14 cellular contexts compared by ENCODE assay signal in the genomic region with DNA sequence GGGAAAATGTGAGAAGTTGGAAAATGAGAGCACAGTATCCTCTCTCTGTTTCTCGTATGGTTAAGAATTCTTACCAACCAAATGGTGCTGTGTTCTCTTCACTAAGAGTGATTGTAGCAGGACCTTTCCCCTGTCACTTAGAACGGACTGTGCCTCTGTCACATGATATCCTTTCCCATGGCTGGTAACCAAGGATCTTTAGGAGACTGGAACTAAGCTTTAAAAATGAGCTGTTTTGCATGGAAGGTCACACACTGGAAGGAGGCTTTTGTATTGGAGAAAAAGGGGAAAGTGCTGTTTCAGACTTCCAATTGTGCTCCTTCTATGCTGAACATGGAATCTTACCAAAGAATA.
A peak's percentile ranks its signal among the peaks of the same experiment; 100 is the strongest.
DNase-seq lines count a peak whose midpoint lies in the region; ATAC-seq lines count a peak whose summit lies in the region.
"Had no signal": no experiment of that assay in that cellular context is flagged by ENCODE, and none has a peak within 500 bp of the region (broad histone marks: within the 10 kb centered on the region; RNA-seq: fewer than 3 reads in every experiment).

No MANE protein-coding gene starts in this region.

- no peaks in the 10 kb centered on the region for H3K79me2 ChIP-seq in GM23248 (ENCODE audit: insufficient read depth)

- H3K4me1 ChIP-seq in endocrine pancreas (ENCODE audit: control insufficient read depth, insufficient read depth, low read length) (no peaks in the 10 kb centered on the region), mesodermal cell (ENCODE audit: control insufficient read depth, insufficient read depth, low read length, poor library complexity, severe bottlenecking) (no peaks in the 10 kb centered on the region), skeletal muscle satellite cell (ENCODE audit: control insufficient read depth, insufficient read depth, low read length) (no peaks in the 10 kb centered on the region), GM23248 (ENCODE audit: insufficient read depth) (no peaks in the 10 kb centered on the region)
- H3K4me1 ChIP-seq: Peyer's patch had no signal

- DNase-seq in NCI-H510A (lab: John Stamatoyannopoulos, UW) = peak; percentile 7
- DNase-seq in GM23248 = no peak
- no peak for DNase-seq in NOMO-1 treated with DMSO at 0.1 percent for 48 hours (lab: John Stamatoyannopoulos, UW; ENCODE audit: unreplicated experiment)
- DNase-seq: activated CD8-positive, alpha-beta memory T cell treated with anti-CD3 and anti-CD28 coated beads for 24 hours; activated naive CD4-positive, alpha-beta T cell treated with anti-CD3 and anti-CD28 coated beads, Interleukin-2, amount 50 U/mL, for 16 hours; CD4-positive, alpha-beta memory T cell; foreskin fibroblast; NCI-H446; Peyer's patch had no signal

- no peaks in the 10 kb centered on the region for H4K20me1 ChIP-seq in GM23248 (ENCODE audit: insufficient read depth)

- no peaks in the 10 kb centered on the region for H3F3A ChIP-seq in GM23248 (ENCODE audit: insufficient read depth)

- H3K27me3 ChIP-seq in endocrine pancreas (ENCODE audit: control insufficient read depth, insufficient read depth, low read length) = no peaks in the 10 kb centered on the region
- H3K27me3 ChIP-seq in skeletal muscle satellite cell (ENCODE audit: control insufficient read depth, insufficient read depth, low read length) = no peaks in the 10 kb centered on the region
- no peaks in the 10 kb centered on the region for H3K27me3 ChIP-seq in GM23248 (replicated peaks; ENCODE audit: insufficient read depth)
- H3K27me3 ChIP-seq: Peyer's patch, suprapubic skin had no signal

- no peak overlapping the region for H3K9ac ChIP-seq in endocrine pancreas (ENCODE audit: control insufficient read depth, insufficient read depth, low read length)
- no peak overlapping the region for H3K9ac ChIP-seq in skeletal muscle satellite cell (ENCODE audit: low read depth, low read length)
- H3K9ac ChIP-seq in GM23248 = no peak overlapping the region

- no peak overlapping the region for H2AFZ ChIP-seq in GM23248

- H3K9me3 ChIP-seq in endocrine pancreas (ENCODE audit: control insufficient read depth, low read length) (no peaks in the 10 kb centered on the region), mesodermal cell (ENCODE audit: control insufficient read depth, low read length) (no peaks in the 10 kb centered on the region), skeletal muscle satellite cell (replicated peaks; ENCODE audit: low read length) (no peaks in the 10 kb centered on the region), GM23248 (ENCODE audit: low read depth) (no peaks in the 10 kb centered on the region)
- H3K9me3 ChIP-seq: Peyer's patch, suprapubic skin had no signal

- H3K27ac ChIP-seq in mesodermal cell (ENCODE audit: low read depth, low read length, severe bottlenecking) (peak overlapping the region; percentile 64), GM23248 (no peak overlapping the region)
- H3K27ac ChIP-seq: Peyer's patch, suprapubic skin had no signal

- H3K4me3 ChIP-seq in endocrine pancreas (ENCODE audit: control insufficient read depth, insufficient read depth, low read length) (peak overlapping the region; percentile 56), mesodermal cell (ENCODE audit: extremely low read depth, insufficient read depth, low read length, poor library complexity, severe bottlenecking) (no peak overlapping the region), skeletal muscle satellite cell (ENCODE audit: low read length) (no peak overlapping the region), GM23248 (no peak overlapping the region)
- H3K4me3 ChIP-seq: Peyer's patch, suprapubic skin had no signal

- H3K9me2 ChIP-seq in GM23248 (ENCODE audit: insufficient read depth) = no peaks in the 10 kb centered on the region

- ATAC-seq in HG03196 (IDR thresholded peaks at IDR 0.05; ENCODE audit: unreplicated experiment) = no peak

- no peaks in the 10 kb centered on the region for H3K36me3 ChIP-seq in endocrine pancreas (ENCODE audit: control insufficient read depth, insufficient read depth, low read length)
- no peaks in the 10 kb centered on the region for H3K36me3 ChIP-seq in mesodermal cell (ENCODE audit: control insufficient read depth, insufficient read depth, low read length)
- H3K36me3 ChIP-seq in skeletal muscle satellite cell (ENCODE audit: insufficient read depth, low read length) = no peaks in the 10 kb centered on the region
- no peaks in the 10 kb centered on the region for H3K36me3 ChIP-seq in GM23248 (ENCODE audit: low read depth)
- H3K36me3 ChIP-seq: Peyer's patch, suprapubic skin had no signal

- whole genome bisulfite sequencing in mesodermal cell (ENCODE audit: insufficient coverage in 2 of 2), 2 experiments = 0 to 38% methylated on average over 1 of the region's 2 CpGs
- WGBS in GM23248 (ENCODE audit: low coverage in 1 of 2, low lambda C conversion rate in 2 of 2, missing lambda C conversion rate in 2 of 2), 2 experiments = 46 to 61% methylated on average over 2 of the region's 2 CpGs

- peak overlapping the region; percentile 19 for H3K4me2 ChIP-seq in skeletal muscle satellite cell (ENCODE audit: low read length)
- H3K4me2 ChIP-seq in GM23248 (ENCODE audit: unreplicated experiment) = no peak overlapping the region

- in situ Hi-C loops in GM23248 (cut with MboI) = no loop called here
